Comparison of ENCODE assay signal across 8 cellular contexts in the genomic region with DNA sequence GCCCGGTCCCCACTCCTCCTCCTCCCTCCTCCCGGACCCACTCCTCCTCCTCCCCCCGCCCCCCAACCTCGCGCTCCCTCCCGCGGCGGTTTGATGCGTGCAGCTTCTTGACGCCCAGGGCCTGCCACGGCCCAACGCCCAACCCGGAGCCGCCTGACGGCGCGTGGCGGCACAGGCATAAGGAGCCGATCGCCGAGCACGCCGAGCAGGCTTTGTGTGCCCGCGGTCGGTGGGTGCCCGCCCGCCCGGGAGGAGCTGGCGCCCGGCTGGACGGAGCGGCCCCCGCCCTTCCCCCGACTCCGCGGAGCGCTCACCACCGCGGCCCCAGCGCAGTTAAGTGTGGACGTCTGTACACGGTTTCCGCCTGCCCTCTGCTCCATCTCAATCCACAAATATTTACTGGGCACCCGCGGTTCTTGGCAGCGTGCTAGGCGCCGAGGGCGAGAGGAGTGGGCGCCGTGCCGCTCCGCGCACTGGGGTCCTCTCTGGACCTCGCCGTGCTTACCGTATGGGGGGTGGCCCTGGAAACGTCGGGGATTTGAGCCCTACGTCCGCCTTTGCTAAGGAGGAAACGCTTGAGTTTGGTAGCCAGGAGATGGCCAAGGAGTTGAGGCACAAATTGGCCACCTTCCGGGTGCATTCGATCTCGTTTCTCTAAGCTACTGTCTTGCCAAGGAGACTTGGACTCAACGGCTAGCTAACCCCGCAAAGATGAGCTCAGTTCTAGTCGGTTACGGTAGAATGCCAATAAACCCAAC. TPM values are rescaled to one million over a fixed set of nuclear protein-coding genes. Genes with fewer than 3 reads are reported as not detected.
DNase-seq lines count a peak whose midpoint lies in the region; ATAC-seq and TF ChIP-seq lines count a peak whose summit lies in the region.

No MANE protein-coding gene starts in this region.

- H3K27ac Mint-ChIP-seq in nephron progenitor cell: peak overlapping the region; percentile 95

- peak; percentile 80 for ATAC-seq in stimulated activated naive CD8-positive, alpha-beta T cell treated with anti-CD3 and anti-CD28 coated beads, Interleukin-15, Interleukin-2, amounts not matched to agents 100 U/mL and 50 U/mL, for 24 hours

- peak overlapping the region; percentile 94 for H3K4me3 Mint-ChIP-seq in nephron progenitor cell

- H3K4me3 ChIP-seq in MG63: peak overlapping the region; percentile 89

- DNase-seq in Daoy (ENCODE audit: low read depth): peak; percentile 99
- peak; percentile 95 for DNase-seq in H4 (ENCODE audit: low spot score)
- peak; percentile 100 for DNase-seq in MG63
- peak; percentile 98 to 99 for DNase-seq in SHP77 (lab: John Stamatoyannopoulos, UW)
- DNase-seq in activated gamma-delta T cell (lab: John Stamatoyannopoulos, UW): peak; percentile 98
- DNase-seq in fibroblast of the conjunctiva (ENCODE audit: low read depth): peak; percentile 96
- peak; percentile 95 for DNase-seq in nephron progenitor cell
- peak; percentile 98 for DNase-seq in stimulated activated naive CD8-positive, alpha-beta T cell treated with anti-CD3 and anti-CD28 coated beads, Interleukin-15, Interleukin-2, amounts not matched to agents 100 U/mL and 50 U/mL, for 24 hours

- no peaks in the 10 kb centered on the region for H3K27me3 Mint-ChIP-seq in nephron progenitor cell (ENCODE audit: low read depth, poor library complexity)

- no peaks in the 10 kb centered on the region for H3K9me3 ChIP-seq in MG63

- no peaks in the 10 kb centered on the region for H3K27me3 ChIP-seq in MG63

- peaks cover 39% of the 10 kb centered on the region for H3K36me3 ChIP-seq in MG63

- peaks cover 44% of the 10 kb centered on the region for H3K4me1 Mint-ChIP-seq in nephron progenitor cell

- H3K9me3 Mint-ChIP-seq in nephron progenitor cell: no peaks in the 10 kb centered on the region

- TF ChIP-seq CTCF in nephron progenitor cell (IDR thresholded peaks at IDR 0.05): no peak

- no peaks in the 10 kb centered on the region for H3K36me3 Mint-ChIP-seq in nephron progenitor cell (ENCODE audit: low read depth)

RNA-seq across cellular contexts. Expression of a gene that starts 0.4 kb away (rescaled TPM):
- total RNA-seq in Daoy (2014; rRNA removed; shearing (Covaris generic)): 484 and 537 TPM in 2 replicates
- total RNA-seq in H4 (2014; rRNA removed; shearing (Covaris generic)): 168 and 173 TPM in 2 replicates
- total RNA-seq in MG63 (2014; rRNA removed; shearing (Covaris generic); ENCODE audit: low replicate concordance): 565 and 817 TPM in 2 replicates

RNA-seq across cellular contexts. Expression of a gene that starts 11.0 kb away (rescaled TPM):
- 144 and 148 TPM in 2 replicates for total RNA-seq in Daoy (2014; rRNA removed; shearing (Covaris generic))
- 82.2 and 96.3 TPM in 2 replicates for total RNA-seq in H4 (2014; rRNA removed; shearing (Covaris generic))
- 189 and 246 TPM in 2 replicates for total RNA-seq in MG63 (2014; rRNA removed; shearing (Covaris generic); ENCODE audit: low replicate concordance)

RNA-seq across cellular contexts. Expression of a gene that starts 15.4 kb away (rescaled TPM):
- total RNA-seq in Daoy (2014; rRNA removed; shearing (Covaris generic)): 43.7 and 44.6 TPM in 2 replicates
- 22.2 and 36.2 TPM in 2 replicates for total RNA-seq in H4 (2014; rRNA removed; shearing (Covaris generic))
- total RNA-seq in MG63 (2014; rRNA removed; shearing (Covaris generic); ENCODE audit: low replicate concordance): 56.9 and 65.6 TPM in 2 replicates

RNA-seq across cellular contexts. Expression of a gene that starts 23.3 kb away (rescaled TPM):
- 31.7 and 59.8 TPM in 2 replicates for total RNA-seq in Daoy (2014; rRNA removed; shearing (Covaris generic))
- 22.2 and 27.0 TPM in 2 replicates for total RNA-seq in H4 (2014; rRNA removed; shearing (Covaris generic))
- 15.6 and 38.7 TPM in 2 replicates for total RNA-seq in MG63 (2014; rRNA removed; shearing (Covaris generic); ENCODE audit: low replicate concordance)

RNA-seq across cellular contexts. Expression of a gene that starts 23.6 kb away (rescaled TPM):
- total RNA-seq in Daoy (2014; rRNA removed; shearing (Covaris generic)): 7.9 and 11.9 TPM in 2 replicates
- 11.6 and 20.0 TPM in 2 replicates for total RNA-seq in H4 (2014; rRNA removed; shearing (Covaris generic))
- total RNA-seq in MG63 (2014; rRNA removed; shearing (Covaris generic); ENCODE audit: low replicate concordance): 10.0 and 20.8 TPM in 2 replicates

Comparison
In these comparisons a context has a peak if more than half of its experiments do, and no peak if none do; other contexts are left out.
1. Peak in every context shown above with its lines: DNase-seq, ATAC-seq and H3K4me3 ChIP-seq.